Comparison of ENCODE assay signal across 1 cellular context in the genomic region with DNA sequence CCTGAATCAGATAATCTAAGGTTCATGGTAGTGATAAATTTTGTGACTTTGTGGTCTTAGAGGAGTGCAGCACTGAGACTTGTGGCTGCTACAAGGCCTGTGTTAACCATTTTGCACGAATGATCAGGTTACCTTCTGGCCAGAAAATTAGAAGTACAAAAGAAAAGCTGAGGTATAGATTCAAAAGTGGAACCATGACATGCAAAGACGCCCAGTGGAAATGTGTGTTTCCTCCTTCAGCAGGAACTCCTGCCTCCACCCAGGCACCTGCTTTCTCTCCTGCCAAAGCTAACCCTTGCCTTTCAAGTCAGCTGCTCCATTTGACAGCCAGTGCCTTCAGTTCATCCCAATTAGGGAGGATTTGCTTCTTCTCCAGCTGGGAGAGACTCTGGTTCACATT.
TF ChIP-seq lines count a peak whose summit lies in the region.

No MANE protein-coding gene starts in this region.

TF ChIP-seq in HepG2, 621 proteins besides CTCF, POLR2A, EP300 and RAD21:
- no peak for TF ChIP-seq ZNF326 (CRISPR knock-in tag; IDR thresholded peaks at IDR 0.05; ENCODE audit: borderline replicate concordance)
- no peak for TF ChIP-seq ZBTB1 (CRISPR knock-in tag; IDR thresholded peaks at IDR 0.05; ENCODE audit: borderline replicate concordance)
- no peak for TF ChIP-seq TAF1 (CRISPR knock-in tag; IDR thresholded peaks at IDR 0.05)
- TF ChIP-seq ZNF350 (CRISPR knock-in tag; IDR thresholded peaks at IDR 0.05; ENCODE audit: borderline replicate concordance, low read depth) = no peak
- no peak for TF ChIP-seq ZNF607 (CRISPR knock-in tag; IDR thresholded peaks at IDR 0.05; ENCODE audit: borderline replicate concordance)
- no peak for TF ChIP-seq CREB1 (IDR thresholded peaks at IDR 0.05)
- TF ChIP-seq CREB1 (CRISPR knock-in tag; IDR thresholded peaks at IDR 0.05) = no peak
- TF ChIP-seq ZNF441 (CRISPR knock-in tag; IDR thresholded peaks at IDR 0.05; ENCODE audit: borderline replicate concordance) = no peak
- TF ChIP-seq ZNF180 (CRISPR knock-in tag; IDR thresholded peaks at IDR 0.05; ENCODE audit: borderline replicate concordance, low read depth) = no peak
- TF ChIP-seq ZBTB21 (CRISPR knock-in tag; IDR thresholded peaks at IDR 0.05) = no peak
- TF ChIP-seq ZNF547 (CRISPR knock-in tag; IDR thresholded peaks at IDR 0.05) = no peak
- no peak for TF ChIP-seq AKNA (CRISPR knock-in tag; IDR thresholded peaks at IDR 0.05; ENCODE audit: borderline replicate concordance)
- TF ChIP-seq AKAP8 (CRISPR knock-in tag; IDR thresholded peaks at IDR 0.05) = no peak
- TF ChIP-seq, protein P1, sequence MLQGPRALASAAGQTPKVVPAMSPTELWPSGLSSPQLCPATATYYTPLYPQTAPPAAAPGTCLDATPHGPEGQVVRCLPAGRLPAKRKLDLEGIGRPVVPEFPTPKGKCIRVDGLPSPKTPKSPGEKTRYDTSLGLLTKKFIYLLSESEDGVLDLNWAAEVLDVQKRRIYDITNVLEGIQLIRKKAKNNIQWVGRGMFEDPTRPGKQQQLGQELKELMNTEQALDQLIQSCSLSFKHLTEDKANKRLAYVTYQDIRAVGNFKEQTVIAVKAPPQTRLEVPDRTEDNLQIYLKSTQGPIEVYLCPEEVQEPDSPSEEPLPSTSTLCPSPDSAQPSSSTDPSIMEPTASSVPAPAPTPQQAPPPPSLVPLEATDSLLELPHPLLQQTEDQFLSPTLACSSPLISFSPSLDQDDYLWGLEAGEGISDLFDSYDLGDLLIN (CRISPR knock-in tag; IDR thresholded peaks at IDR 0.05; ENCODE audit: borderline replicate concordance) = no peak
- no peak for TF ChIP-seq GABPB1 (CRISPR knock-in tag; IDR thresholded peaks at IDR 0.05)
- TF ChIP-seq ZFP41 (CRISPR knock-in tag; IDR thresholded peaks at IDR 0.05; ENCODE audit: borderline replicate concordance) = no peak
- TF ChIP-seq ZFP36L2 (CRISPR knock-in tag; IDR thresholded peaks at IDR 0.05) = no peak
- no peak for TF ChIP-seq XBP1 (CRISPR knock-in tag; IDR thresholded peaks at IDR 0.05)
